In genomic region chr12:132083731-132084641, GRCh38 we compare ENCODE assay signal across 8 cellular contexts.
DNase-seq lines count a peak whose midpoint lies in the region; ATAC-seq and TF ChIP-seq lines count a peak whose summit lies in the region.

No MANE protein-coding gene starts in this region.

- H3K27me3 ChIP-seq in CD4-positive, alpha-beta T cell (ENCODE audit: control insufficient read depth, insufficient read depth, low read length), result no peaks in the 10 kb centered on the region
- H3K27me3 ChIP-seq in duodenal mucosa (ENCODE audit: control insufficient read depth in 1 of 2, insufficient read depth in 2 of 2, low read length in 2 of 2), result no peaks in the 10 kb centered on the region

- no peaks in the 10 kb centered on the region for H3K9me3 Mint-ChIP-seq in CD4-positive, alpha-beta T cell

- POLR2A ChIA-PET in CD4-positive, alpha-beta T cell (lab: Charles Lee), result no interaction called here

- intact Hi-C loops in CD4-positive, alpha-beta T cell (cut with DNase I, micrococcal nuclease), result loop anchor here in 1 of 2 experiments (5.0 kb wide), 3 partner anchors 58 to 192 kb away; partner anchors contain the start of genes DDX51, NOC4L and ULK1
- intact Hi-C loops in lower leg skin (cut with DNase I; ENCODE audit: low total_unique reads), result no loop called here

- H3K27ac Mint-ChIP-seq in CD4-positive, alpha-beta T cell, result peak overlapping the region; percentile 24

- H3K9me3 ChIP-seq in CD4-positive, alpha-beta T cell (ENCODE audit: control insufficient read depth, low read length), result no peaks in the 10 kb centered on the region
- H3K9me3 ChIP-seq in duodenal mucosa (ENCODE audit: control insufficient read depth in 1 of 2, low read length in 2 of 2), result no peaks in the 10 kb centered on the region

- WGBS in lower leg skin, 2 donors, result 2% methylated on average over 39 to 45 of the region's 91 CpGs

- ATAC-seq in CD4-positive, alpha-beta T cell (ENCODE audit: poor library complexity), result peak; percentile 94
- ATAC-seq in GM19452 (IDR thresholded peaks at IDR 0.05; ENCODE audit: unreplicated experiment) (peak; percentile 87), HG03571 (IDR thresholded peaks at IDR 0.05; ENCODE audit: unreplicated experiment) (peak; percentile 83)

- peaks cover 27% of the 10 kb centered on the region for H3K4me1 Mint-ChIP-seq in CD4-positive, alpha-beta T cell (ENCODE audit: low read depth)

- TF ChIP-seq POLR2A in lower leg skin (IDR thresholded peaks at IDR 0.05), result no peak

- CTCF ChIA-PET in CD4-positive, alpha-beta T cell (lab: Charles Lee), result no interaction called here

- DNase-seq in CD4-positive, alpha-beta T cell, result peak; percentile 74 to 86 (median 83)
- DNase-seq in NCI-H774 (lab: John Stamatoyannopoulos, UW) (peak; percentile 95), lower leg skin (ENCODE audit: low spot score in 2 of 2) (peak; percentile 77 to 98)
- peak; percentile 81 to 87 for DNase-seq in activated CD4-positive, alpha-beta T cell treated with anti-CD3 and anti-CD28 coated beads, Interleukin-2, amount 50 U/mL, for 48 hours
- peak; percentile 90 for DNase-seq in stimulated activated CD4-positive, alpha-beta T cell treated with anti-CD3 and anti-CD28 coated beads, Interleukin-4, amount 100 ng/mL, for 24 hours

- H3K27me3 Mint-ChIP-seq in CD4-positive, alpha-beta T cell, result no peaks in the 10 kb centered on the region

- peaks cover 0 to 5% of the 10 kb centered on the region in 2 donors for H3K36me3 ChIP-seq in duodenal mucosa (ENCODE audit: control insufficient read depth in 1 of 2, insufficient read depth in 2 of 2, low read length in 2 of 2)

- no peak for TF ChIP-seq CTCF in CD4-positive, alpha-beta T cell (IDR thresholded peaks at IDR 0.05)
- TF ChIP-seq CTCF in lower leg skin (IDR thresholded peaks at IDR 0.05), result no peak

- H3K27ac ChIP-seq in CD4-positive, alpha-beta T cell (ENCODE audit: low read depth, low read length), result no peak overlapping the region
- H3K27ac ChIP-seq in duodenal mucosa (ENCODE audit: low read depth, low read length), result peak overlapping the region; percentile 78

- peaks cover 6 to 13% of the 10 kb centered on the region in 2 donors for H3K4me1 ChIP-seq in duodenal mucosa (ENCODE audit: control insufficient read depth in 1 of 2, insufficient read depth in 2 of 2, low read length in 2 of 2)

- H3K4me3 ChIP-seq in duodenal mucosa (ENCODE audit: low read depth in 1 of 2, low read length in 2 of 2) (peak overlapping the region; percentile 79 to 86), lower leg skin (ENCODE audit: low read depth, poor library complexity, severe bottlenecking) (peak overlapping the region; percentile 77)

- H3K36me3 Mint-ChIP-seq in CD4-positive, alpha-beta T cell (ENCODE audit: low read depth), result peaks cover 8% of the 10 kb centered on the region

- H3K9ac ChIP-seq in duodenal mucosa (ENCODE audit: low read depth in 1 of 2, low read length in 2 of 2), result peak overlapping the region; percentile 64 to 65

- peak overlapping the region; percentile 86 for H3K4me3 Mint-ChIP-seq in CD4-positive, alpha-beta T cell
